ENCODE assay signal across 24 cellular contexts in the genomic region with DNA sequence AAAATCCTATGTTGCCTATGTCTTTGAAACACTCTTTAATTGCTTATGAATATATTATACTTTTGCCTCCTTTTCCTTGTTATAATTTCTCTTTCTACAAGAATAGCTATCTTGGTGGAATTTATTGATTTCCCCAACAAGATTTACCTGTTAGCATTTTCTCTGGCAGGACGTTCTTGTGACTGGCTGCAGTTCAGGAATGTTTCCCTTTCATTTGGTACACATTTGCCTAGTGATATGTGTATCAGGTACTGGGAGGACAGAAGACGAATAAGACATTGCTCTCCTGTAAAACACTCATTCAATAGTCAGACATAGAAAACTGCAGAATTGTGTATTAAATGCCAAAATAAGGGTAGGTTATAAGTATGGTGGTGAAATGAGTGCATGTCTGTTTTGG.
"Had no signal": no experiment of that assay in that cellular context is flagged by ENCODE, and none has a peak within 500 bp of the region (broad histone marks: within the 10 kb centered on the region; RNA-seq: fewer than 3 reads in every experiment).

No MANE protein-coding gene starts in this region.

- H3K27ac ChIP-seq: coronary artery, esophagus muscularis mucosa, foreskin keratinocyte, gastroesophageal sphincter, heart left ventricle, lower lobe of right lung, ovary, sigmoid colon, thoracic aorta, tibial nerve, vagina had no signal

- DNase-seq: dermis blood vessel endothelial cell; effector memory CD4-positive, alpha-beta T cell; heart left ventricle; hippocampal formation; islet precursor cell; kidney glomerular epithelial cell; left colon; left ventricle myocardium superior; lower lobe of right lung; natural killer cell; occipital lobe; ovary; sigmoid colon; stimulated activated CD4-positive, alpha-beta T cell treated with anti-CD3 and anti-CD28 coated beads, Interleukin-2, amount 100 ng/mL, for 24 hours; stimulated activated CD4-positive, alpha-beta T cell treated with anti-CD3 and anti-CD28 coated beads, Interleukin-4, amount 100 ng/mL, for 4 hours; stimulated activated naive CD8-positive, alpha-beta T cell treated with anti-CD3 and anti-CD28 coated beads, Interleukin-15, Interleukin-2, amounts not matched to agents 100 U/mL and 50 U/mL, for 24 hours had no signal

- H3K4me3 ChIP-seq: coronary artery, esophagus muscularis mucosa, gastroesophageal sphincter, heart left ventricle, lower lobe of right lung, ovary, sigmoid colon, thoracic aorta, tibial nerve, vagina had no signal

- H3K36me3 Mint-ChIP-seq: natural killer cell; stimulated activated memory B cell treated with anti-CD40 and anti-IgM and Interleukin-4, amounts not matched to agents 10 μg/mL and 1 μg/mL and 100 μg/mL, for 72 hours had no signal

- ATAC-seq: foreskin keratinocyte; gastroesophageal sphincter; heart left ventricle; left colon; left ventricle myocardium superior; lower lobe of right lung; natural killer cell; stimulated activated memory B cell treated with anti-CD40 and anti-IgM and Interleukin-4, amounts not matched to agents 10 μg/mL and 1 μg/mL and 100 μg/mL, for 72 hours; stimulated activated naive CD8-positive, alpha-beta T cell treated with anti-CD3 and anti-CD28 coated beads, Interleukin-15, Interleukin-2, amounts not matched to agents 100 U/mL and 50 U/mL, for 24 hours had no signal

- H3K9me3 Mint-ChIP-seq: stimulated activated memory B cell treated with anti-CD40 and anti-IgM and Interleukin-4, amounts not matched to agents 10 μg/mL and 1 μg/mL and 100 μg/mL, for 72 hours had no signal

- H3K27ac Mint-ChIP-seq: natural killer cell; stimulated activated memory B cell treated with anti-CD40 and anti-IgM and Interleukin-4, amounts not matched to agents 10 μg/mL and 1 μg/mL and 100 μg/mL, for 72 hours had no signal

- H3K4me1 Mint-ChIP-seq: natural killer cell; stimulated activated memory B cell treated with anti-CD40 and anti-IgM and Interleukin-4, amounts not matched to agents 10 μg/mL and 1 μg/mL and 100 μg/mL, for 72 hours had no signal

- H3K4me3 Mint-ChIP-seq: natural killer cell; stimulated activated memory B cell treated with anti-CD40 and anti-IgM and Interleukin-4, amounts not matched to agents 10 μg/mL and 1 μg/mL and 100 μg/mL, for 72 hours had no signal

- H3K27me3 Mint-ChIP-seq: stimulated activated memory B cell treated with anti-CD40 and anti-IgM and Interleukin-4, amounts not matched to agents 10 μg/mL and 1 μg/mL and 100 μg/mL, for 72 hours had no signal
